ENCODE assay signal across 1 cellular context in the genomic region with DNA sequence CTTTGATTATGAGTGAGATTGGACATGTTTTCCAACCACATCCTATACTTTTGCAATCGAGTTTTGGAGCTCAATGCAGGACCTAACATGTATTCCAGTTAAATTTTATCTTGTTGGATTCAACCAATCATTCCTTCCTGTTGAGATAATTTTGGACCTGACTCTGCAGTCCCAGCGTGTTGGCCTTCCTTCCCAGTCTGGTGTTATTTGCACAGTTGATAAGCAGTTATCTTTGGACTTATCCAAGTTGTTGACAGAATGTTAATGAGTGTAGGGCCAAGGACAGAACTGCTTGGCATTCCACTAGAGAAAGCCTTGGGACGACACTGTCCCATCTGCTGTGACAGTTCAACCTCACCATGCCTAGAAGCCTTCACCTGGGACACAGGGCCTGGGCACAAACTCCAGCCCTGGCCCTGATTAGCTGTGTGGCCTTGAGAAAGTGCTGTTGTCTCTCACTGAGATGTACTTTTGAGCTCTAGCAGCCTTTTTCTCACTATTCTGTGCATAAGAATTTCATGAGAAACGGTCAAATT.
TF ChIP-seq lines count a peak whose summit lies in the region.

No MANE protein-coding gene starts in this region.

TF ChIP-seq in HepG2, 621 proteins besides CTCF, POLR2A, EP300 and RAD21 (continued from another document and continues in another):
- TF ChIP-seq, protein P1, sequence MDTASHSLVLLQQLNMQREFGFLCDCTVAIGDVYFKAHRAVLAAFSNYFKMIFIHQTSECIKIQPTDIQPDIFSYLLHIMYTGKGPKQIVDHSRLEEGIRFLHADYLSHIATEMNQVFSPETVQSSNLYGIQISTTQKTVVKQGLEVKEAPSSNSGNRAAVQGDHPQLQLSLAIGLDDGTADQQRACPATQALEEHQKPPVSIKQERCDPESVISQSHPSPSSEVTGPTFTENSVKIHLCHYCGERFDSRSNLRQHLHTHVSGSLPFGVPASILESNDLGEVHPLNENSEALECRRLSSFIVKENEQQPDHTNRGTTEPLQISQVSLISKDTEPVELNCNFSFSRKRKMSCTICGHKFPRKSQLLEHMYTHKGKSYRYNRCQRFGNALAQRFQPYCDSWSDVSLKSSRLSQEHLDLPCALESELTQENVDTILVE (CRISPR knock-in tag; IDR thresholded peaks at IDR 0.05), result no peak; the same call in 1 of the 2 replicates
- no peak for TF ChIP-seq ZNF670 (CRISPR knock-in tag; IDR thresholded peaks at IDR 0.05; ENCODE audit: borderline replicate concordance)
- TF ChIP-seq, protein P2, sequence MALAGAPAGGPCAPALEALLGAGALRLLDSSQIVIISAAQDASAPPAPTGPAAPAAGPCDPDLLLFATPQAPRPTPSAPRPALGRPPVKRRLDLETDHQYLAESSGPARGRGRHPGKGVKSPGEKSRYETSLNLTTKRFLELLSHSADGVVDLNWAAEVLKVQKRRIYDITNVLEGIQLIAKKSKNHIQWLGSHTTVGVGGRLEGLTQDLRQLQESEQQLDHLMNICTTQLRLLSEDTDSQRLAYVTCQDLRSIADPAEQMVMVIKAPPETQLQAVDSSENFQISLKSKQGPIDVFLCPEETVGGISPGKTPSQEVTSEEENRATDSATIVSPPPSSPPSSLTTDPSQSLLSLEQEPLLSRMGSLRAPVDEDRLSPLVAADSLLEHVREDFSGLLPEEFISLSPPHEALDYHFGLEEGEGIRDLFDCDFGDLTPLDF (CRISPR knock-in tag; IDR thresholded peaks at IDR 0.05), result no peak
- TF ChIP-seq HNRNPUL1 (IDR thresholded peaks at IDR 0.05; ENCODE audit: low read depth, low read length), result no peak
- TF ChIP-seq, protein P3, sequence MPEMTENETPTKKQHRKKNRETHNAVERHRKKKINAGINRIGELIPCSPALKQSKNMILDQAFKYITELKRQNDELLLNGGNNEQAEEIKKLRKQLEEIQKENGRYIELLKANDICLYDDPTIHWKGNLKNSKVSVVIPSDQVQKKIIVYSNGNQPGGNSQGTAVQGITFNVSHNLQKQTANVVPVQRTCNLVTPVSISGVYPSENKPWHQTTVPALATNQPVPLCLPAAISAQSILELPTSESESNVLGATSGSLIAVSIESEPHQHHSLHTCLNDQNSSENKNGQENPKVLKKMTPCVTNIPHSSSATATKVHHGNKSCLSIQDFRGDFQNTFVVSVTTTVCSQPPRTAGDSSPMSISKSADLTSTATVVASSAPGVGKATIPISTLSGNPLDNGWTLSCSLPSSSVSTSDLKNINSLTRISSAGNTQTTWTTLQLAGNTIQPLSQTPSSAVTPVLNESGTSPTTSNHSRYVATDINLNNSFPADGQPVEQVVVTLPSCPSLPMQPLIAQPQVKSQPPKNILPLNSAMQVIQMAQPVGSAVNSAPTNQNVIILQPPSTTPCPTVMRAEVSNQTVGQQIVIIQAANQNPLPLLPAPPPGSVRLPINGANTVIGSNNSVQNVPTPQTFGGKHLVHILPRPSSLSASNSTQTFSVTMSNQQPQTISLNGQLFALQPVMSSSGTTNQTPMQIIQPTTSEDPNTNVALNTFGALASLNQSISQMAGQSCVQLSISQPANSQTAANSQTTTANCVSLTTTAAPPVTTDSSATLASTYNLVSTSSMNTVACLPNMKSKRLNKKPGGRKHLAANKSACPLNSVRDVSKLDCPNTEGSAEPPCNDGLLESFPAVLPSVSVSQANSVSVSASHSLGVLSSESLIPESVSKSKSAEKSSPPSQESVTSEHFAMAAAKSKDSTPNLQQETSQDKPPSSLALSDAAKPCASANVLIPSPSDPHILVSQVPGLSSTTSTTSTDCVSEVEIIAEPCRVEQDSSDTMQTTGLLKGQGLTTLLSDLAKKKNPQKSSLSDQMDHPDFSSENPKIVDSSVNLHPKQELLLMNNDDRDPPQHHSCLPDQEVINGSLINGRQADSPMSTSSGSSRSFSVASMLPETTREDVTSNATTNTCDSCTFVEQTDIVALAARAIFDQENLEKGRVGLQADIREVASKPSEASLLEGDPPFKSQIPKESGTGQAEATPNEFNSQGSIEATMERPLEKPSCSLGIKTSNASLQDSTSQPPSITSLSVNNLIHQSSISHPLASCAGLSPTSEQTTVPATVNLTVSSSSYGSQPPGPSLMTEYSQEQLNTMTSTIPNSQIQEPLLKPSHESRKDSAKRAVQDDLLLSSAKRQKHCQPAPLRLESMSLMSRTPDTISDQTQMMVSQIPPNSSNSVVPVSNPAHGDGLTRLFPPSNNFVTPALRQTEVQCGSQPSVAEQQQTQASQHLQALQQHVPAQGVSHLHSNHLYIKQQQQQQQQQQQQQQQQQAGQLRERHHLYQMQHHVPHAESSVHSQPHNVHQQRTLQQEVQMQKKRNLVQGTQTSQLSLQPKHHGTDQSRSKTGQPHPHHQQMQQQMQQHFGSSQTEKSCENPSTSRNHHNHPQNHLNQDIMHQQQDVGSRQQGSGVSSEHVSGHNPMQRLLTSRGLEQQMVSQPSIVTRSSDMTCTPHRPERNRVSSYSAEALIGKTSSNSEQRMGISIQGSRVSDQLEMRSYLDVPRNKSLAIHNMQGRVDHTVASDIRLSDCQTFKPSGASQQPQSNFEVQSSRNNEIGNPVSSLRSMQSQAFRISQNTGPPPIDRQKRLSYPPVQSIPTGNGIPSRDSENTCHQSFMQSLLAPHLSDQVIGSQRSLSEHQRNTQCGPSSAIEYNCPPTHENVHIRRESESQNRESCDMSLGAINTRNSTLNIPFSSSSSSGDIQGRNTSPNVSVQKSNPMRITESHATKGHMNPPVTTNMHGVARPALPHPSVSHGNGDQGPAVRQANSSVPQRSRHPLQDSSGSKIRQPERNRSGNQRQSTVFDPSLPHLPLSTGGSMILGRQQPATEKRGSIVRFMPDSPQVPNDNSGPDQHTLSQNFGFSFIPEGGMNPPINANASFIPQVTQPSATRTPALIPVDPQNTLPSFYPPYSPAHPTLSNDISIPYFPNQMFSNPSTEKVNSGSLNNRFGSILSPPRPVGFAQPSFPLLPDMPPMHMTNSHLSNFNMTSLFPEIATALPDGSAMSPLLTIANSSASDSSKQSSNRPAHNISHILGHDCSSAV (CRISPR knock-in tag; IDR thresholded peaks at IDR 0.05; ENCODE audit: borderline replicate concordance), result no peak
- no peak for TF ChIP-seq HCFC1 (IDR thresholded peaks at IDR 0.05; ENCODE audit: low read depth, low read length)
- TF ChIP-seq MBD4 (IDR thresholded peaks at IDR 0.05; ENCODE audit: borderline replicate concordance, low read length), result no peak
- no peak for TF ChIP-seq CBX1 (IDR thresholded peaks at IDR 0.05; ENCODE audit: low read depth)
- TF ChIP-seq, protein P4, sequence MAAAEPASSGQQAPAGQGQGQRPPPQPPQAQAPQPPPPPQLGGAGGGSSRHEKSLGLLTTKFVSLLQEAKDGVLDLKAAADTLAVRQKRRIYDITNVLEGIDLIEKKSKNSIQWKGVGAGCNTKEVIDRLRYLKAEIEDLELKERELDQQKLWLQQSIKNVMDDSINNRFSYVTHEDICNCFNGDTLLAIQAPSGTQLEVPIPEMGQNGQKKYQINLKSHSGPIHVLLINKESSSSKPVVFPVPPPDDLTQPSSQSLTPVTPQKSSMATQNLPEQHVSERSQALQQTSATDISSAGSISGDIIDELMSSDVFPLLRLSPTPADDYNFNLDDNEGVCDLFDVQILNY (CRISPR knock-in tag; conservative IDR thresholded peaks at IDR 0.05), result no peak
- TF ChIP-seq DPF2 (CRISPR knock-in tag; IDR thresholded peaks at IDR 0.05; ENCODE audit: borderline replicate concordance, low read depth), result peak; percentile 93
- no peak for TF ChIP-seq ZNF496 (CRISPR knock-in tag; IDR thresholded peaks at IDR 0.05; ENCODE audit: insufficient replicate concordance)
- TF ChIP-seq, protein P5, sequence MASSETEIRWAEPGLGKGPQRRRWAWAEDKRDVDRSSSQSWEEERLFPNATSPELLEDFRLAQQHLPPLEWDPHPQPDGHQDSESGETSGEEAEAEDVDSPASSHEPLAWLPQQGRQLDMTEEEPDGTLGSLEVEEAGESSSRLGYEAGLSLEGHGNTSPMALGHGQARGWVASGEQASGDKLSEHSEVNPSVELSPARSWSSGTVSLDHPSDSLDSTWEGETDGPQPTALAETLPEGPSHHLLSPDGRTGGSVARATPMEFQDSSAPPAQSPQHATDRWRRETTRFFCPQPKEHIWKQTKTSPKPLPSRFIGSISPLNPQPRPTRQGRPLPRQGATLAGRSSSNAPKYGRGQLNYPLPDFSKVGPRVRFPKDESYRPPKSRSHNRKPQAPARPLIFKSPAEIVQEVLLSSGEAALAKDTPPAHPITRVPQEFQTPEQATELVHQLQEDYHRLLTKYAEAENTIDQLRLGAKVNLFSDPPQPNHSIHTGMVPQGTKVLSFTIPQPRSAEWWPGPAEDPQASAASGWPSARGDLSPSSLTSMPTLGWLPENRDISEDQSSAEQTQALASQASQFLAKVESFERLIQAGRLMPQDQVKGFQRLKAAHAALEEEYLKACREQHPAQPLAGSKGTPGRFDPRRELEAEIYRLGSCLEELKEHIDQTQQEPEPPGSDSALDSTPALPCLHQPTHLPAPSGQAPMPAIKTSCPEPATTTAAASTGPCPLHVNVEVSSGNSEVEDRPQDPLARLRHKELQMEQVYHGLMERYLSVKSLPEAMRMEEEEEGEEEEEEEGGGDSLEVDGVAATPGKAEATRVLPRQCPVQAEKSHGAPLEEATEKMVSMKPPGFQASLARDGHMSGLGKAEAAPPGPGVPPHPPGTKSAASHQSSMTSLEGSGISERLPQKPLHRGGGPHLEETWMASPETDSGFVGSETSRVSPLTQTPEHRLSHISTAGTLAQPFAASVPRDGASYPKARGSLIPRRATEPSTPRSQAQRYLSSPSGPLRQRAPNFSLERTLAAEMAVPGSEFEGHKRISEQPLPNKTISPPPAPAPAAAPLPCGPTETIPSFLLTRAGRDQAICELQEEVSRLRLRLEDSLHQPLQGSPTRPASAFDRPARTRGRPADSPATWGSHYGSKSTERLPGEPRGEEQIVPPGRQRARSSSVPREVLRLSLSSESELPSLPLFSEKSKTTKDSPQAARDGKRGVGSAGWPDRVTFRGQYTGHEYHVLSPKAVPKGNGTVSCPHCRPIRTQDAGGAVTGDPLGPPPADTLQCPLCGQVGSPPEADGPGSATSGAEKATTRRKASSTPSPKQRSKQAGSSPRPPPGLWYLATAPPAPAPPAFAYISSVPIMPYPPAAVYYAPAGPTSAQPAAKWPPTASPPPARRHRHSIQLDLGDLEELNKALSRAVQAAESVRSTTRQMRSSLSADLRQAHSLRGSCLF (CRISPR knock-in tag; IDR thresholded peaks at IDR 0.05; ENCODE audit: borderline replicate concordance), result no peak
- 0 out of 2 replicates have a peak, but pooled peaks have one; percentile 41 for TF ChIP-seq KLF12 (CRISPR knock-in tag; IDR thresholded peaks at IDR 0.05; ENCODE audit: borderline replicate concordance)
- peak; percentile 99 for TF ChIP-seq FOXA3 (CRISPR knock-in tag; IDR thresholded peaks at IDR 0.05)
- TF ChIP-seq NCOR1 (IDR thresholded peaks at IDR 0.05; ENCODE audit: borderline replicate concordance, low read length), result peak; percentile 80
- TF ChIP-seq, protein P6, sequence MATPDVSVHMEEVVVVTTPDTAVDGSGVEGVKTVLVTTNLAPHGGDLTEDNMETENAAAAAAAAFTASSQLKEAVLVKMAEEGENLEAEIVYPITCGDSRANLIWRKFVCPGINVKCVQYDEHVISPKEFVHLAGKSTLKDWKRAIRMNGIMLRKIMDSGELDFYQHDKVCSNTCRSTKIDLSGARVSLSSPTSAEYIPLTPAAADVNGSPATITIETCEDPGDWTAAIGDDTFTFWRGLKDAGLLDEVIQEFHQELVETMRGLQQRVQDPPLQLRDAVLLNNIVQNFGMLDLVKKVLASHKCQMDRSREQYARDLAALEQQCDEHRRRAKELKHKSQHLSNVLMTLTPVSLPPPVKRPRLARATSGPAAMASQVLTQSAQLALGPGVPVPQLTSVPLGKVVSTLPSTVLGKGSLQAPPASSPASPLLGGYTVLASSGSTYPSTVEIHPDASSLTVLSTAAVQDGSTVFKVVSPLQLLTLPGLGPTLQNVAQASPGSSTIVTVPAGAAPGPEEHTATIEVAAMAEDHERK (CRISPR knock-in tag; IDR thresholded peaks at IDR 0.05; ENCODE audit: low read depth), result no peak
- TF ChIP-seq HMG20A (CRISPR knock-in tag; IDR thresholded peaks at IDR 0.05; ENCODE audit: borderline replicate concordance), result peak; percentile 95
- TF ChIP-seq ZKSCAN5 (CRISPR knock-in tag; IDR thresholded peaks at IDR 0.05), result no peak
- TF ChIP-seq ZNF660 (CRISPR knock-in tag; IDR thresholded peaks at IDR 0.05; ENCODE audit: borderline replicate concordance, low read depth), result no peak
- no peak for TF ChIP-seq TEAD2 (CRISPR knock-in tag; IDR thresholded peaks at IDR 0.05)
- peak; percentile 81 for TF ChIP-seq ETV5 (CRISPR knock-in tag; IDR thresholded peaks at IDR 0.05; ENCODE audit: borderline replicate concordance)
- TF ChIP-seq ZBTB8A (CRISPR knock-in tag; IDR thresholded peaks at IDR 0.05; ENCODE audit: borderline replicate concordance, low read depth), result no peak
- peak; percentile 68; the same call in 1 of the 2 replicates for TF ChIP-seq ZKSCAN8 (CRISPR knock-in tag; IDR thresholded peaks at IDR 0.05; ENCODE audit: borderline replicate concordance)
- no peak for TF ChIP-seq ZNF17 (CRISPR knock-in tag; IDR thresholded peaks at IDR 0.05)
- TF ChIP-seq KMT2B (CRISPR knock-in tag; IDR thresholded peaks at IDR 0.05), result no peak
- TF ChIP-seq ZNF282 (IDR thresholded peaks at IDR 0.05; ENCODE audit: partially characterized antibody), result no peak
- TF ChIP-seq, protein P7, sequence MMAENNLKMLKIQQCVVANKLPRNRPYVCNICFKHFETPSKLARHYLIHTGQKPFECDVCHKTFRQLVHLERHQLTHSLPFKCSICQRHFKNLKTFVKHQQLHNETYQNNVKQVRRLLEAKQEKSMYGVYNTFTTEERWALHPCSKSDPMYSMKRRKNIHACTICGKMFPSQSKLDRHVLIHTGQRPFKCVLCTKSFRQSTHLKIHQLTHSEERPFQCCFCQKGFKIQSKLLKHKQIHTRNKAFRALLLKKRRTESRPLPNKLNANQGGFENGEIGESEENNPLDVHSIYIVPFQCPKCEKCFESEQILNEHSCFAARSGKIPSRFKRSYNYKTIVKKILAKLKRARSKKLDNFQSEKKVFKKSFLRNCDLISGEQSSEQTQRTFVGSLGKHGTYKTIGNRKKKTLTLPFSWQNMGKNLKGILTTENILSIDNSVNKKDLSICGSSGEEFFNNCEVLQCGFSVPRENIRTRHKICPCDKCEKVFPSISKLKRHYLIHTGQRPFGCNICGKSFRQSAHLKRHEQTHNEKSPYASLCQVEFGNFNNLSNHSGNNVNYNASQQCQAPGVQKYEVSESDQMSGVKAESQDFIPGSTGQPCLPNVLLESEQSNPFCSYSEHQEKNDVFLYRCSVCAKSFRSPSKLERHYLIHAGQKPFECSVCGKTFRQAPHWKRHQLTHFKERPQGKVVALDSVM (CRISPR knock-in tag; IDR thresholded peaks at IDR 0.05), result peak; percentile 77
- no peak; the same call in 1 of the 2 replicates for TF ChIP-seq ZSCAN31 (CRISPR knock-in tag; IDR thresholded peaks at IDR 0.05; ENCODE audit: low read depth)
- TF ChIP-seq NFIC (IDR thresholded peaks at IDR 0.05; ENCODE audit: low read length), result peak; percentile 90
- TF ChIP-seq TAF15 (IDR thresholded peaks at IDR 0.05; ENCODE audit: low read depth, low read length, poor library complexity, severe bottlenecking), result no peak
- TF ChIP-seq GFI1 (CRISPR knock-in tag; IDR thresholded peaks at IDR 0.05; ENCODE audit: borderline replicate concordance), result peak; percentile 86
- TF ChIP-seq ZSCAN21 (CRISPR knock-in tag; IDR thresholded peaks at IDR 0.05; ENCODE audit: borderline replicate concordance), result no peak
- peak; percentile 86 for TF ChIP-seq FOSL2 (CRISPR knock-in tag; IDR thresholded peaks at IDR 0.05)
- TF ChIP-seq HOXD1 (CRISPR knock-in tag; IDR thresholded peaks at IDR 0.05), result peak; percentile 68; the same call in 1 of the 2 replicates
- TF ChIP-seq U2AF1 (optimal IDR thresholded peaks at IDR 0.05; ENCODE audit: low read depth, low read length), result no peak
- no peak for TF ChIP-seq ZSCAN20 (CRISPR knock-in tag; IDR thresholded peaks at IDR 0.05; ENCODE audit: borderline replicate concordance)
